In genomic region chr5:33440482-33441240, GRCh38 we compare ENCODE assay signal across 1 cellular context.
A peak's percentile ranks its signal among the peaks of the same experiment; 100 is the strongest.
TF ChIP-seq lines count a peak whose summit lies in the region.

Gene TARS1, plus strand, starts transcription at chr5:33440965. Its CDS starts 122 bp downstream, at chr5:33441087.

TF ChIP-seq in HepG2, 621 proteins besides CTCF, POLR2A, EP300 and RAD21 (continued from another document and continues in another):
- TF ChIP-seq MNT (IDR thresholded peaks at IDR 0.05) (peak; percentile 43), GATA4 (IDR thresholded peaks at IDR 0.05; ENCODE audit: borderline replicate concordance, low read depth) (no peak; the same call in 1 of the 2 replicates), EED (CRISPR knock-in tag; IDR thresholded peaks at IDR 0.05) (no peak), NONO (IDR thresholded peaks at IDR 0.05) (no peak), NONO (CRISPR knock-in tag; conservative IDR thresholded peaks at IDR 0.05) (peak; percentile 52), TCF12 (IDR thresholded peaks at IDR 0.05) (no peak), TCF12 (CRISPR knock-in tag; IDR thresholded peaks at IDR 0.05) (peak; percentile 39; the same call in 1 of the 2 replicates), KDM1A (CRISPR knock-in tag; IDR thresholded peaks at IDR 0.05) (no peak; the same call in 1 of the 2 replicates), HES4 (CRISPR knock-in tag; IDR thresholded peaks at IDR 0.05; ENCODE audit: borderline replicate concordance) (no peak), PAX8 (CRISPR knock-in tag; IDR thresholded peaks at IDR 0.05; ENCODE audit: borderline replicate concordance) (no peak), ZNF615 (CRISPR knock-in tag; IDR thresholded peaks at IDR 0.05; ENCODE audit: borderline replicate concordance) (0 out of 2 replicates have a peak, but pooled peaks have one; percentile 77), ZNF577 (CRISPR knock-in tag; IDR thresholded peaks at IDR 0.05; ENCODE audit: borderline replicate concordance, low read depth) (no peak), CREBL2 (CRISPR knock-in tag; IDR thresholded peaks at IDR 0.05; ENCODE audit: borderline replicate concordance) (no peak), ZNF282 (IDR thresholded peaks at IDR 0.05; ENCODE audit: partially characterized antibody) (no peak), ZNF432 (CRISPR knock-in tag; IDR thresholded peaks at IDR 0.05; ENCODE audit: borderline replicate concordance) (no peak), ZNF256 (CRISPR knock-in tag; conservative IDR thresholded peaks at IDR 0.05) (no peak), HNRNPL (IDR thresholded peaks at IDR 0.05; ENCODE audit: low read depth, low read length) (0 out of 2 replicates have a peak, but pooled peaks have one; percentile 25), ATAD3A (CRISPR knock-in tag; IDR thresholded peaks at IDR 0.05) (no peak), GATAD1 (CRISPR knock-in tag; IDR thresholded peaks at IDR 0.05) (peak; percentile 90), THAP9 (CRISPR knock-in tag; IDR thresholded peaks at IDR 0.05; ENCODE audit: borderline replicate concordance) (peak; percentile 68; the same call in 1 of the 2 replicates), FUBP1 (CRISPR knock-in tag; IDR thresholded peaks at IDR 0.05; ENCODE audit: borderline replicate concordance) (no peak), ZNF20 (CRISPR knock-in tag; IDR thresholded peaks at IDR 0.05) (no peak), ZBTB1 (CRISPR knock-in tag; IDR thresholded peaks at IDR 0.05; ENCODE audit: borderline replicate concordance) (no peak), ZHX1 (CRISPR knock-in tag; IDR thresholded peaks at IDR 0.05; ENCODE audit: low read depth) (0 out of 2 replicates have a peak, but pooled peaks have one; percentile 36), ZBED4 (CRISPR knock-in tag; IDR thresholded peaks at IDR 0.05; ENCODE audit: borderline replicate concordance) (no peak; the same call in 1 of the 2 replicates), ZNF607 (CRISPR knock-in tag; IDR thresholded peaks at IDR 0.05; ENCODE audit: borderline replicate concordance) (no peak; the same call in 1 of the 2 replicates), RXRB (CRISPR knock-in tag; IDR thresholded peaks at IDR 0.05; ENCODE audit: borderline replicate concordance) (peak; percentile 68), PBX2 (CRISPR knock-in tag; IDR thresholded peaks at IDR 0.05) (no peak), ZNF205 (CRISPR knock-in tag; IDR thresholded peaks at IDR 0.05) (no peak), FOSL1 (CRISPR knock-in tag; IDR thresholded peaks at IDR 0.05; ENCODE audit: borderline replicate concordance) (no peak), THRA (CRISPR knock-in tag; IDR thresholded peaks at IDR 0.05; ENCODE audit: borderline replicate concordance) (peak; percentile 91), NKX3-1 (CRISPR knock-in tag; IDR thresholded peaks at IDR 0.05) (peak; percentile 76), NFATC3 (CRISPR knock-in tag; IDR thresholded peaks at IDR 0.05) (no peak), GFI1 (CRISPR knock-in tag; IDR thresholded peaks at IDR 0.05; ENCODE audit: borderline replicate concordance) (peak; percentile 50; the same call in 1 of the 2 replicates), SRF (IDR thresholded peaks at IDR 0.05; ENCODE audit: low read depth, low read length) (no peak), ZNF180 (CRISPR knock-in tag; IDR thresholded peaks at IDR 0.05; ENCODE audit: borderline replicate concordance, low read depth) (no peak), PHF5A (CRISPR knock-in tag; IDR thresholded peaks at IDR 0.05; ENCODE audit: low read depth, unreplicated experiment) (peak; percentile 72), MEIS1 (CRISPR knock-in tag; IDR thresholded peaks at IDR 0.05; ENCODE audit: borderline replicate concordance) (0 out of 2 replicates have a peak, but pooled peaks have one; percentile 19), RNF219 (CRISPR knock-in tag; IDR thresholded peaks at IDR 0.05) (no peak), ISL2 (CRISPR knock-in tag; IDR thresholded peaks at IDR 0.05) (peak; percentile 44), ZNF101 (CRISPR knock-in tag; IDR thresholded peaks at IDR 0.05; ENCODE audit: borderline replicate concordance, low read depth) (no peak), ESRRA (CRISPR knock-in tag; IDR thresholded peaks at IDR 0.05; ENCODE audit: low read depth) (no peak), SOX6 (IDR thresholded peaks at IDR 0.05) (no peak), SOX6 (CRISPR knock-in tag; IDR thresholded peaks at IDR 0.05) (peak; percentile 36; the same call in 1 of the 2 replicates)
